Comparison of ENCODE assay signal across 23 cellular contexts in genomic region chr17:13087802-13088201, GRCh38.
"Had no signal": no experiment of that assay in that cellular context is flagged by ENCODE, and none has a peak within 500 bp of the region (broad histone marks: within the 10 kb centered on the region; RNA-seq: fewer than 3 reads in every experiment).

No MANE protein-coding gene starts in this region.

- H3K36me3 ChIP-seq: colonic mucosa, esophagus squamous epithelium, gastrocnemius medialis, heart right ventricle, left lung, lower lobe of right lung had no signal

- H3K4me1 ChIP-seq: colonic mucosa, gastrocnemius medialis, heart right ventricle, left lung, lower lobe of right lung had no signal

- H3K9me3 ChIP-seq: colonic mucosa, esophagus squamous epithelium, gastrocnemius medialis, heart right ventricle, left lung, lower lobe of right lung, mucosa of descending colon had no signal

- H3K27me3 ChIP-seq: colonic mucosa, gastrocnemius medialis, left lung had no signal

- ATAC-seq: effector memory CD8-positive, alpha-beta T cell; esophagus mucosa; gastrocnemius medialis; heart right ventricle; left cardiac atrium; left lung; left ventricle myocardium superior; lower lobe of right lung; mucosa of descending colon had no signal

- DNase-seq: colonic mucosa; cortex of kidney; effector CD8-positive, alpha-beta T cell; effector memory CD8-positive, alpha-beta T cell; endodermal cell; erythroblast; esophagus squamous epithelium; foreskin fibroblast; foreskin melanocyte; gastrocnemius medialis; glutamatergic neuron; head of caudate nucleus; heart right ventricle; hippocampal formation; left cardiac atrium; left lung; left ventricle myocardium superior; lower lobe of right lung; mesenchymal stem cell; mucosa of descending colon; naive B cell had no signal

- H3K27ac ChIP-seq: colonic mucosa, epithelial cell of prostate, esophagus squamous epithelium, gastrocnemius medialis, heart right ventricle, left lung, lower lobe of right lung had no signal

- H3K4me3 ChIP-seq: colonic mucosa, esophagus squamous epithelium, gastrocnemius medialis, heart right ventricle, left lung, lower lobe of right lung, mucosa of descending colon had no signal
